11 cellular contexts compared by ENCODE assay signal in genomic region chr18:45014047-45014501, GRCh38.
DNase-seq lines count a peak whose midpoint lies in the region; ATAC-seq and TF ChIP-seq lines count a peak whose summit lies in the region.
"Had no signal": no experiment of that assay in that cellular context is flagged by ENCODE, and none has a peak within 500 bp of the region (broad histone marks: within the 10 kb centered on the region; RNA-seq: fewer than 3 reads in every experiment).

No MANE protein-coding gene starts in this region.

- POLR2A ChIA-PET in RWPE1 (lab: Yijun Ruan, JAX; ENCODE audit: low non-redundant PET) = no interaction called here

- no peak overlapping the region for H3K27ac Mint-ChIP-seq in stimulated activated memory B cell treated with anti-CD40 and anti-IgM and Interleukin-4, amounts not matched to agents 10 μg/mL and 1 μg/mL and 100 μg/mL, for 72 hours
- H3K27ac Mint-ChIP-seq: activated T-cell treated with anti-CD3 and anti-CD28 coated beads, Interleukin-2, amount 50 U/mL, for 24 hours; immature natural killer cell had no signal

- peaks cover 64% of the 10 kb centered on the region for H3K4me1 Mint-ChIP-seq in stimulated activated memory B cell treated with anti-CD40 and anti-IgM and Interleukin-4, amounts not matched to agents 10 μg/mL and 1 μg/mL and 100 μg/mL, for 72 hours

- H3K9me3 Mint-ChIP-seq in stimulated activated memory B cell treated with anti-CD40 and anti-IgM and Interleukin-4, amounts not matched to agents 10 μg/mL and 1 μg/mL and 100 μg/mL, for 72 hours = peaks cover 2% of the 10 kb centered on the region
- H3K9me3 Mint-ChIP-seq: activated T-cell treated with anti-CD3 and anti-CD28 coated beads, Interleukin-2, amount 50 U/mL, for 24 hours; immature natural killer cell had no signal

- no peak overlapping the region for H3K4me3 Mint-ChIP-seq in stimulated activated memory B cell treated with anti-CD40 and anti-IgM and Interleukin-4, amounts not matched to agents 10 μg/mL and 1 μg/mL and 100 μg/mL, for 72 hours
- H3K4me3 Mint-ChIP-seq: activated T-cell treated with anti-CD3 and anti-CD28 coated beads, Interleukin-2, amount 50 U/mL, for 24 hours; immature natural killer cell had no signal

- 62% methylated on average over 2 of the region's 2 CpGs for WGBS in prostate gland

- no peak for ATAC-seq in stimulated activated memory B cell treated with anti-CD40 and anti-IgM and Interleukin-4, amounts not matched to agents 10 μg/mL and 1 μg/mL and 100 μg/mL, for 72 hours

- H3K36me3 ChIP-seq in prostate gland = no peaks in the 10 kb centered on the region

- intact Hi-C loops in prostate gland (cut with DNase I) = loop anchor here (10.0 kb wide), 4 partner anchors 51 to 329 kb away; partner anchors contain the start of gene SETBP1

- H3K27ac ChIP-seq in RWPE1 (peak overlapping the region; percentile 28; the same call in 1 of the 2 replicates), prostate gland (peak overlapping the region in 1 of 2 donors; percentile 8)

- CTCF ChIA-PET in RWPE1 (lab: Yijun Ruan, JAX) = interaction anchor here (0.6 kb wide), 1 partner anchor 200 kb away, joined by 4 read pairs; no protein-coding TSS in a partner anchor

- H3K36me3 Mint-ChIP-seq in stimulated activated memory B cell treated with anti-CD40 and anti-IgM and Interleukin-4, amounts not matched to agents 10 μg/mL and 1 μg/mL and 100 μg/mL, for 72 hours = peaks cover 53% of the 10 kb centered on the region

- TF ChIP-seq POLR2A in prostate gland (IDR thresholded peaks at IDR 0.05) = no peak

- no peaks in the 10 kb centered on the region for H3K9me3 ChIP-seq in prostate gland

- no peaks in the 10 kb centered on the region for H3K27me3 ChIP-seq in prostate gland (replicated peaks; ENCODE audit: insufficient read depth)

- no peaks in the 10 kb centered on the region for H3K4me1 ChIP-seq in prostate gland (replicated peaks)

- no peak for TF ChIP-seq CTCF in RWPE1 (conservative IDR thresholded peaks at IDR 0.05; ENCODE audit: low read depth)
- TF ChIP-seq CTCF in prostate gland (IDR thresholded peaks at IDR 0.05) = peak in 1 of 4 experiments; percentile 8

- DNase-seq in GM04503 (ENCODE audit: low read depth) (peak; percentile 61), RWPE1 (ENCODE audit: low spot score) (peak; percentile 36), glomerular visceral epithelial cell (ENCODE audit: extremely low spot score) (peak; percentile 69), retina (peak; percentile 28), hippocampal formation (lab: John Stamatoyannopoulos, UW) (no peak), prostate gland (ENCODE audit: low spot score) (no peak)
- DNase-seq in activated CD4-positive, alpha-beta T cell treated with anti-CD3 and anti-CD28 coated beads for 1 hour = no peak
- DNase-seq: activated T-cell treated with anti-CD3 and anti-CD28 coated beads, Interleukin-2, amount 50 U/mL, for 24 hours; immature natural killer cell; NCI-H1092 had no signal

- H3K27me3 Mint-ChIP-seq in stimulated activated memory B cell treated with anti-CD40 and anti-IgM and Interleukin-4, amounts not matched to agents 10 μg/mL and 1 μg/mL and 100 μg/mL, for 72 hours = no peaks in the 10 kb centered on the region
- H3K27me3 Mint-ChIP-seq: activated T-cell treated with anti-CD3 and anti-CD28 coated beads, Interleukin-2, amount 50 U/mL, for 24 hours had no signal

- no peak overlapping the region for H3K4me3 ChIP-seq in prostate gland

Comparison
In these comparisons a context has a peak if more than half of its experiments do, and no peak if none do; other contexts are left out.
1. DNase-seq: peak in GM04503 (single experiment), RWPE1 (single experiment), glomerular visceral epithelial cell (single experiment) and retina (single experiment); none in hippocampal formation (0 of 2), prostate gland (single experiment) and activated CD4-positive, alpha-beta T cell treated with anti-CD3 and anti-CD28 coated beads for 1 hour (single experiment).